In the genomic region with DNA sequence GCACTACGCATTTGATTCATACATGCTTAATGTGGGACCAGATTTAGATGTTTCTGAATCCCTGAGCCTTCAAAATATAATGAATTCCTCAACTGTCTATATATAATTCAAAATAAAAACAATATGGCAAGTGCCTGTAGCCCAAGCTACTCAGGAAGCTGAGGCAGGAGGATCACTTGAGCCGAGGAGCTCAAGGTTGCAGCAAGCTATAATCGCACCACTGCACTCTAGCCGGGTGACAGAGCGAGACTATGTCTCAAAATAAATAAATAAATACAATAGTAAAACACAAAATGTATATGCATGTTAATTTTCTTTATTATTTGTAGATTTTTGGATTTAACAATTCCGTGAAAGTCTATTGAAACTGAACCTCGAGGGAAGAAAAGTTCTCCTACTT, we compare ENCODE assay signal across 19 cellular contexts. TPM values are rescaled to one million over a fixed set of nuclear protein-coding genes. Genes with fewer than 3 reads are reported as not detected.
DNase-seq lines count a peak whose midpoint lies in the region; ATAC-seq and TF ChIP-seq lines count a peak whose summit lies in the region.
"Had no signal": no experiment of that assay in that cellular context is flagged by ENCODE, and none has a peak within 500 bp of the region (broad histone marks: within the 10 kb centered on the region; RNA-seq: fewer than 3 reads in every experiment).

No MANE protein-coding gene starts in this region.

- peaks cover under 1 to 4% of the 10 kb centered on the region in 2 donors for H3K4me1 ChIP-seq in esophagus (ENCODE audit: control insufficient read depth in 2 of 2, insufficient read depth in 2 of 2, low read length in 1 of 2)
- peaks cover 0 to 59% (median 4%) of the 10 kb centered on the region in 3 donors for H3K4me1 ChIP-seq in esophagus squamous epithelium
- peaks cover 14% of the 10 kb centered on the region for H3K4me1 ChIP-seq in psoas muscle
- H3K4me1 ChIP-seq: A549; BLaER1 treated with 17β-estradiol and CSF1 and Interleukin-3, amounts not matched to agents 10 nM and 100 nM; Caco-2 had no signal

- POLR2A ChIA-PET in GM10248 (lab: Yijun Ruan, JAX) = no interaction called here

- no peak for TF ChIP-seq POLR2A in esophagus squamous epithelium (IDR thresholded peaks at IDR 0.05)

- no peaks in the 10 kb centered on the region for H3K27me3 ChIP-seq in esophagus (ENCODE audit: control insufficient read depth in 1 of 2, insufficient read depth in 2 of 2, low read length in 2 of 2)
- H3K27me3 ChIP-seq in esophagus squamous epithelium = peaks cover 0 to 6% (median 0%) of the 10 kb centered on the region in 4 donors
- H3K27me3 ChIP-seq in psoas muscle (ENCODE audit: insufficient read depth in 3 of 3, low read length in 2 of 3) = no peaks in the 10 kb centered on the region
- H3K27me3 ChIP-seq: BLaER1 treated with 17β-estradiol and CSF1 and Interleukin-3, amounts not matched to agents 10 nM and 100 nM had no signal

- intact Hi-C loops in esophagus squamous epithelium (cut with DNase I) = no loop called here
- intact Hi-C loops in psoas muscle (cut with DNase I) = no loop called here
- intact Hi-C loops in activated T-helper 2 cell treated with anti-CD3 and anti-CD28 coated beads, Interferon-gamma antibody, Interleukin-2, Interleukin-4, amounts not matched to agents 10 μg/mL and 5 μg/mL and 100 μg/mL, durations not matched to agents 14 hours and 24 hours and 36 hours (cut with micrococcal nuclease) = no loop called here

- H3K9me3 Mint-ChIP-seq in activated T-helper 2 cell treated with anti-CD3 and anti-CD28 coated beads, Interferon-gamma antibody, Interleukin-2, Interleukin-4, amounts not matched to agents 10 μg/mL and 5 μg/mL and 100 μg/mL, durations not matched to agents 14 hours and 24 hours and 36 hours = no peaks in the 10 kb centered on the region
- H3K9me3 Mint-ChIP-seq: CD4-positive, alpha-beta T cell; CD8-positive, alpha-beta T cell had no signal

- CTCF ChIA-PET in GM10248 (lab: Yijun Ruan, JAX) = no interaction called here

- TF ChIP-seq CTCF in esophagus squamous epithelium (IDR thresholded peaks at IDR 0.05) = no peak
- TF ChIP-seq CTCF in psoas muscle (IDR thresholded peaks at IDR 0.05) = no peak
- TF ChIP-seq CTCF in GM10248 (IDR thresholded peaks at IDR 0.05; ENCODE audit: control extremely low read depth, extremely low read depth, low read depth, missing control alignments) = no peak

- H3K27ac ChIP-seq in esophagus (ENCODE audit: low read depth in 2 of 2, low read length in 1 of 2) = peak overlapping the region; percentile 69 to 86
- H3K27ac ChIP-seq in esophagus squamous epithelium = peak overlapping the region in 3 of 4 donors; percentile 57 to 89 (median 85)
- H3K27ac ChIP-seq in psoas muscle = peak overlapping the region; percentile 43
- H3K27ac ChIP-seq: 22Rv1; A549; BLaER1 treated with 17β-estradiol and CSF1 and Interleukin-3, amounts not matched to agents 10 nM and 100 nM; C4-2B had no signal

- whole genome bisulfite sequencing in esophagus, 2 donors = 90% methylated on average over 7 of the region's 7 CpGs
- WGBS in esophagus squamous epithelium, 2 donors = 87 to 90% methylated on average over 7 of the region's 7 CpGs
- 90 to 94% (median 94%) methylated on average over 7 of the region's 7 CpGs for WGBS in psoas muscle, 3 donors

- no peak for DNase-seq in esophagus squamous epithelium (lab: John Stamatoyannopoulos, UW)
- DNase-seq in psoas muscle = no peak
- DNase-seq in activated T-helper 2 cell treated with anti-CD3 and anti-CD28 coated beads, Interferon-gamma antibody, Interleukin-2, Interleukin-4, amounts not matched to agents 10 μg/mL and 5 μg/mL and 100 μg/mL, durations not matched to agents 14 hours and 24 hours and 36 hours (ENCODE audit: low spot score) = no peak
- no peak for DNase-seq in GM10248 (ENCODE audit: extremely low spot score)
- DNase-seq: AML-193; Caco-2; Calu3; CD4-positive, alpha-beta T cell; CD8-positive, alpha-beta T cell; DMS79 treated with DMSO at 0.1 percent for 48 hours; GF-D8 had no signal

- H3K9me3 ChIP-seq in esophagus (ENCODE audit: control insufficient read depth in 2 of 2, insufficient read depth in 1 of 2, low read depth in 1 of 2, low read length in 1 of 2) (peaks cover 0 to 4% of the 10 kb centered on the region in 2 donors), esophagus squamous epithelium (no peaks in the 10 kb centered on the region), psoas muscle (no peaks in the 10 kb centered on the region)
- H3K9me3 ChIP-seq: A549; BLaER1 treated with 17β-estradiol and CSF1 and Interleukin-3, amounts not matched to agents 10 nM and 100 nM; Caco-2 had no signal

- no peaks in the 10 kb centered on the region for H3K36me3 Mint-ChIP-seq in activated T-helper 2 cell treated with anti-CD3 and anti-CD28 coated beads, Interferon-gamma antibody, Interleukin-2, Interleukin-4, amounts not matched to agents 10 μg/mL and 5 μg/mL and 100 μg/mL, durations not matched to agents 14 hours and 24 hours and 36 hours (ENCODE audit: low read depth)
- H3K36me3 Mint-ChIP-seq: CD8-positive, alpha-beta T cell had no signal

- no peak for ATAC-seq in psoas muscle
- ATAC-seq: A549; CD8-positive, alpha-beta T cell; GM12878 had no signal

- H3K36me3 ChIP-seq in esophagus (ENCODE audit: control insufficient read depth in 2 of 2, insufficient read depth in 2 of 2, low read length in 1 of 2) (no peaks in the 10 kb centered on the region), esophagus squamous epithelium (no peaks in the 10 kb centered on the region), psoas muscle (ENCODE audit: insufficient read depth in 1 of 2, low read depth in 1 of 2) (no peaks in the 10 kb centered on the region)
- H3K36me3 ChIP-seq: BLaER1 treated with 17β-estradiol and CSF1 and Interleukin-3, amounts not matched to agents 10 nM and 100 nM had no signal

- H3K27me3 Mint-ChIP-seq in activated T-helper 2 cell treated with anti-CD3 and anti-CD28 coated beads, Interferon-gamma antibody, Interleukin-2, Interleukin-4, amounts not matched to agents 10 μg/mL and 5 μg/mL and 100 μg/mL, durations not matched to agents 14 hours and 24 hours and 36 hours (ENCODE audit: low read depth) = no peaks in the 10 kb centered on the region

- H3K4me1 Mint-ChIP-seq in activated T-helper 2 cell treated with anti-CD3 and anti-CD28 coated beads, Interferon-gamma antibody, Interleukin-2, Interleukin-4, amounts not matched to agents 10 μg/mL and 5 μg/mL and 100 μg/mL, durations not matched to agents 14 hours and 24 hours and 36 hours (ENCODE audit: low read depth) = no peaks in the 10 kb centered on the region
- H3K4me1 Mint-ChIP-seq: B cell had no signal

- H3K4me3 ChIP-seq in esophagus (ENCODE audit: low read depth in 1 of 2, low read length in 2 of 2) (no peak overlapping the region), esophagus squamous epithelium (no peak overlapping the region), psoas muscle (no peak overlapping the region)
- H3K4me3 ChIP-seq: A549; BLaER1 treated with 17β-estradiol and CSF1 and Interleukin-3, amounts not matched to agents 10 nM and 100 nM; GM12878 had no signal

- H3K27ac Mint-ChIP-seq in activated T-helper 2 cell treated with anti-CD3 and anti-CD28 coated beads, Interferon-gamma antibody, Interleukin-2, Interleukin-4, amounts not matched to agents 10 μg/mL and 5 μg/mL and 100 μg/mL, durations not matched to agents 14 hours and 24 hours and 36 hours = no peak overlapping the region
- H3K27ac Mint-ChIP-seq: B cell; CD4-positive, alpha-beta T cell; CD8-positive, alpha-beta T cell had no signal

- no peak overlapping the region for H3K4me3 Mint-ChIP-seq in activated T-helper 2 cell treated with anti-CD3 and anti-CD28 coated beads, Interferon-gamma antibody, Interleukin-2, Interleukin-4, amounts not matched to agents 10 μg/mL and 5 μg/mL and 100 μg/mL, durations not matched to agents 14 hours and 24 hours and 36 hours (ENCODE audit: low read depth)
- H3K4me3 Mint-ChIP-seq: B cell; CD4-positive, alpha-beta T cell; CD8-positive, alpha-beta T cell had no signal

RNA-seq across cellular contexts. Expression of gene IRX6, which starts 50.6 kb away (rescaled TPM):
- polyA plus RNA-seq in esophagus (under 1 TPM; 0.14 to 0.75 TPM), psoas muscle (1 to 10 TPM in 2 of 3 donors, under 1 TPM in 1; 0.46 to 6.1 (median 1.7) TPM)
- total RNA-seq in esophagus squamous epithelium (under 1 TPM; 0.18 to 0.91 (median 0.56) TPM), psoas muscle (1 to 10 TPM in 2 of 4 donors, under 1 TPM in 2; 0.32 to 2.1 (median 0.74) TPM)
- total RNA-seq in activated T-helper 2 cell treated with anti-CD3 and anti-CD28 coated beads, Interferon-gamma antibody, Interleukin-2, Interleukin-4, amounts not matched to agents 10 μg/mL and 5 μg/mL and 100 μg/mL, durations not matched to agents 14 hours and 24 hours and 36 hours = not detected in 2 replicates
- total RNA-seq: Caco-2; Calu3; CD4-positive, alpha-beta T cell; CD8-positive, alpha-beta T cell; GM12878 had no signal
- polyA plus RNA-seq: A549, BJ, GM12878 had no signal
